8 cellular contexts compared by ENCODE assay signal in genomic region chr16:69709456-69710084, GRCh38. TPM values are rescaled to one million over a fixed set of nuclear protein-coding genes. Genes with fewer than 3 reads are reported as not detected.
DNase-seq lines count a peak whose midpoint lies in the region; ATAC-seq and TF ChIP-seq lines count a peak whose summit lies in the region.

No MANE protein-coding gene starts in this region.

- H3K27ac ChIP-seq in PC-3 (ENCODE audit: low read length) (no peak overlapping the region), colonic mucosa (no peak overlapping the region), liver (ENCODE audit: low read depth in 1 of 2, low read length in 2 of 2) (no peak overlapping the region)

- intact Hi-C loops in PC-3 (cut with micrococcal nuclease) (loop anchor here (1.0 to 5.0 kb wide), 2 partner anchors 45 to 312 kb away; partner anchors contain the start of gene NOB1), colonic mucosa (cut with DNase I) (loop anchor here (2.0 to 5.0 kb wide), 2 partner anchors 45 to 312 kb away; partner anchors contain the start of gene NOB1)

- H3K9ac ChIP-seq in PC-3 (ENCODE audit: low read length) = no peak overlapping the region
- no peak overlapping the region for H3K9ac ChIP-seq in colonic mucosa (ENCODE audit: low read depth in 2 of 2, low read length in 2 of 2)
- H3K9ac ChIP-seq in liver (ENCODE audit: low read depth in 1 of 2, low read length in 2 of 2) = no peak overlapping the region

- TF ChIP-seq CTCF in PC-3 (conservative IDR thresholded peaks at IDR 0.05; ENCODE audit: low read depth, low read length) = peak; percentile 75
- peak; percentile 56 for TF ChIP-seq CTCF in colonic mucosa (IDR thresholded peaks at IDR 0.05)
- TF ChIP-seq CTCF in liver (IDR thresholded peaks at IDR 0.05; ENCODE audit: low read depth, low read length, missing input control) = peak; percentile 72

- no peaks in the 10 kb centered on the region for H3F3A ChIP-seq in PC-3 (ENCODE audit: low read length, unreplicated experiment)

- ATAC-seq in PC-3 (peak; percentile 53), HG02852 (IDR thresholded peaks at IDR 0.05; ENCODE audit: unreplicated experiment) (no peak), HG03095 (IDR thresholded peaks at IDR 0.05; ENCODE audit: unreplicated experiment) (no peak), GM21526 (IDR thresholded peaks at IDR 0.05; ENCODE audit: low FRiP score, unreplicated experiment) (no peak)

- no peak overlapping the region for H2AFZ ChIP-seq in PC-3 (ENCODE audit: low read length)

- peaks cover 20% of the 10 kb centered on the region; the same call in 1 of the 2 replicates for H3K36me3 ChIP-seq in PC-3 (ENCODE audit: low read depth, low read length)
- no peaks in the 10 kb centered on the region for H3K36me3 ChIP-seq in colonic mucosa
- H3K36me3 ChIP-seq in liver (ENCODE audit: control insufficient read depth in 4 of 4, insufficient read depth in 3 of 4, low read depth in 1 of 4, low read length in 3 of 4) = peaks cover 0 to 6% (median 1%) of the 10 kb centered on the region in 4 donors

- BruUV-seq in PC-3 (replicated peaks; lab: Mats Ljungman, UMichigan) = no TSS peak

- WGBS in liver = 43% methylated on average over 5 of the region's 5 CpGs

- in situ Hi-C loops in KBM-7 (cut with MboI; ENCODE audit: low pct_unique_long_range_greater_than_20kb, low sequenced_read_pairs) = no loop called here

- no peaks in the 10 kb centered on the region for H4K20me1 ChIP-seq in PC-3 (ENCODE audit: low read length)

- H3K27me3 ChIP-seq in PC-3 (ENCODE audit: low read length) (no peaks in the 10 kb centered on the region), colonic mucosa (no peaks in the 10 kb centered on the region), liver (ENCODE audit: control insufficient read depth in 4 of 4, insufficient read depth in 4 of 4, low read length in 3 of 4) (no peaks in the 10 kb centered on the region)

- peak; percentile 86 for TF ChIP-seq RAD21 in liver (IDR thresholded peaks at IDR 0.05)

- peaks cover 8% of the 10 kb centered on the region for H3K4me1 ChIP-seq in PC-3 (ENCODE audit: insufficient read depth, low read length)
- no peaks in the 10 kb centered on the region for H3K4me1 ChIP-seq in colonic mucosa
- H3K4me1 ChIP-seq in liver (ENCODE audit: control insufficient read depth in 4 of 4, insufficient read depth in 4 of 4, low read length in 3 of 4) = peaks cover 0 to 2% (median 0%) of the 10 kb centered on the region in 4 donors

- no peaks in the 10 kb centered on the region for H3K9me2 ChIP-seq in PC-3 (replicated peaks; ENCODE audit: low read length)

- H3K4me3 ChIP-seq in PC-3 (ENCODE audit: low read length) (no peak overlapping the region), colonic mucosa (no peak overlapping the region), liver (ENCODE audit: low read depth in 1 of 3, low read length in 3 of 3) (no peak overlapping the region)

- no peak overlapping the region for H3K4me2 ChIP-seq in PC-3 (ENCODE audit: low read length)

- POLR2A ChIA-PET in PC-3 (lab: Charles Lee; ENCODE audit: unreplicated experiment) = no interaction called here

- peak; percentile 39 for DNase-seq in DMS53 treated with DMSO at 0.1 percent for 48 hours (lab: John Stamatoyannopoulos, UW; ENCODE audit: unreplicated experiment)
- DNase-seq in KBM-7 = peak; percentile 79
- peak; percentile 75 for DNase-seq in PC-3
- no peak for DNase-seq in colonic mucosa

- no peaks in the 10 kb centered on the region for H3K9me3 ChIP-seq in PC-3 (ENCODE audit: low read length)
- H3K9me3 ChIP-seq in colonic mucosa = no peaks in the 10 kb centered on the region
- H3K9me3 ChIP-seq in liver (ENCODE audit: control insufficient read depth in 4 of 4, low read length in 3 of 4) = no peaks in the 10 kb centered on the region

- no peaks in the 10 kb centered on the region for H3K79me2 ChIP-seq in PC-3 (ENCODE audit: low read length)

- CTCF ChIA-PET in PC-3 (lab: Charles Lee) = interaction anchor here (1.1 kb wide), 1 partner anchor 45 kb away, joined by 3 read pairs; the partner anchor contains the start of gene NOB1

TF ChIP-seq in liver, 16 proteins besides CTCF, POLR2A, EP300 and RAD21:
- TF ChIP-seq FOXA2 (IDR thresholded peaks at IDR 0.05) = no peak
- TF ChIP-seq FOXA1 (IDR thresholded peaks at IDR 0.05) = no peak
- TF ChIP-seq TAF1 (conservative IDR thresholded peaks at IDR 0.05) = no peak
- TF ChIP-seq REST (IDR thresholded peaks at IDR 0.05) = peak; percentile 7

RNA-seq across cellular contexts. Expression of gene NQO1, which starts 16.8 kb away (rescaled TPM):
- total RNA-seq in PC-3 (2014; rRNA removed) (193 and 251 TPM in 2 replicates), colonic mucosa (100 to 1,000 TPM in 1 of 2 donors, 10 to 100 TPM in 1; 94.6 to 134 TPM), liver (1 to 10 TPM; 1.9 TPM)
- 1 to 10 TPM in 1 of 2 donors, under 1 TPM in 1; 0.92 to 5.5 TPM for polyA plus RNA-seq in liver

RNA-seq across cellular contexts. Expression of gene NOB1, which starts 45.2 kb away (rescaled TPM):
- total RNA-seq in PC-3 (2014; rRNA removed) (31.9 and 45.1 TPM in 2 replicates), colonic mucosa (10 to 100 TPM; 36.3 to 45.8 TPM), liver (10 to 100 TPM in 1 of 2 donors, 1 to 10 TPM in 1; 6.9 to 10.1 TPM)
- 10 to 100 TPM; 14.9 to 19.7 TPM for polyA plus RNA-seq in liver

RNA-seq across cellular contexts. Expression of gene WWP2, which starts 52.6 kb away (rescaled TPM):
- total RNA-seq in PC-3 (2014; rRNA removed) = 15.8 and 17.1 TPM in 2 replicates
- 100 to 1,000 TPM in 1 of 2 donors, 10 to 100 TPM in 1; 73.2 to 102 TPM for total RNA-seq in colonic mucosa
- 10 to 100 TPM; 15.8 to 22.7 TPM for total RNA-seq in liver
- 10 to 100 TPM in 1 of 2 donors, 1 to 10 TPM in 1; 8.6 to 11.5 TPM for polyA plus RNA-seq in liver

Comparison
In these comparisons a context has a peak if more than half of its experiments do, and no peak if none do; other contexts are left out.
1. RNA of gene NQO1, which starts 16.8 kb away (total RNA-seq): 193 to 251 TPM in PC-3 and 94.6 to 134 TPM in colonic mucosa; 1.9 TPM in liver; every median in the first group is over 10 times any median in the second.
2. Peak in every context shown above with its lines, with median percentiles within 50 percentile points of each other: CTCF ChIP-seq.